ENCODE assay signal across 20 cellular contexts in genomic region chr6:41557305-41557704, GRCh38. TPM values are rescaled to one million over a fixed set of nuclear protein-coding genes. Genes with fewer than 3 reads are reported as not detected.
DNase-seq lines count a peak whose midpoint lies in the region; ATAC-seq, FAIRE-seq and TF ChIP-seq lines count a peak whose summit lies in the region.
"Had no signal": no experiment of that assay in that cellular context is flagged by ENCODE, and none has a peak within 500 bp of the region (broad histone marks: within the 10 kb centered on the region; RNA-seq: fewer than 3 reads in every experiment).

No MANE protein-coding gene starts in this region.

- no peaks in the 10 kb centered on the region for H3K27me3 ChIP-seq in K562 (ENCODE audit: control insufficient read depth in 2 of 2, insufficient read depth in 2 of 2, low read length in 2 of 2)
- H3K27me3 ChIP-seq: BLaER1 treated with 17β-estradiol and CSF1 and Interleukin-3, amounts not matched to agents 10 nM and 100 nM had no signal

- H4K20me1 ChIP-seq in K562 (replicated peaks; ENCODE audit: control insufficient read depth, insufficient read depth, low read length) = peaks cover 4% of the 10 kb centered on the region; the same call in 1 of the 2 replicates

- no peaks in the 10 kb centered on the region for H3K9me1 ChIP-seq in K562 (ENCODE audit: control insufficient read depth, insufficient read depth, low read length)

- H3K4me1 Mint-ChIP-seq in neural crest cell = peaks cover 53% of the 10 kb centered on the region

- no peak for TF ChIP-seq EP300 in K562 (IDR thresholded peaks at IDR 0.05; ENCODE audit: low read length)

- H3K9ac ChIP-seq in K562 (ENCODE audit: insufficient read depth in 1 of 2, low read depth in 2 of 2, low read length in 2 of 2) = no peak overlapping the region
- H3K9ac ChIP-seq: BLaER1 treated with 17β-estradiol and CSF1 and Interleukin-3, amounts not matched to agents 10 nM and 100 nM had no signal

- H3K27ac Mint-ChIP-seq in neural crest cell (ENCODE audit: unreplicated experiment) = no peak overlapping the region
- H3K27ac Mint-ChIP-seq: B cell; CD8-positive, alpha-beta T cell had no signal

- POLR2A ChIA-PET in HEK293 (lab: Yijun Ruan, JAX) (no interaction called here), K562 (lab: Yijun Ruan, JAX) (interaction anchor here (0.8 to 1.3 kb wide), 2 partner anchors 17 to 21 kb away, joined by 5 to 6 read pairs; no protein-coding TSS in a partner anchor)

- no peak for DNase-seq in K562 (ENCODE audit: extremely low read depth in 1 of 4, low spot score in 3 of 4)
- no peak for DNase-seq in neural crest cell (ENCODE audit: low read depth, low spot score)
- DNase-seq in NCI-H1048 (lab: John Stamatoyannopoulos, UW) = no peak
- no peak for DNase-seq in activated CD4-positive, alpha-beta T cell treated with anti-CD3 and anti-CD28 coated beads for 4 hours
- DNase-seq in NCI-H1436 treated with DMSO at 0.1 percent for 48 hours (lab: John Stamatoyannopoulos, UW) = no peak
- DNase-seq: Calu3; CD8-positive, alpha-beta T cell; DMS 273 treated with DMSO at 0.1 percent for 48 hours; DMS53; DND-41; EL; GOT3 had no signal

- H3K36me3 Mint-ChIP-seq in neural crest cell (ENCODE audit: low read depth) = no peaks in the 10 kb centered on the region
- H3K36me3 Mint-ChIP-seq: CD8-positive, alpha-beta T cell; IgD-negative memory B cell had no signal

- BruUV-seq in K562 (replicated peaks; lab: Mats Ljungman, UMichigan) = no TSS peak

- no peaks in the 10 kb centered on the region for H3K9me3 Mint-ChIP-seq in neural crest cell
- H3K9me3 Mint-ChIP-seq: CD8-positive, alpha-beta T cell; IgD-negative memory B cell had no signal

- H3K36me3 ChIP-seq in HEK293 (ENCODE audit: control insufficient read depth in 2 of 2, insufficient read depth in 1 of 2, low read length in 2 of 2) (peaks cover 0 to 16% of the 10 kb centered on the region in 2 experiments; a peak in 2 of 3 replicates), K562 (ENCODE audit: control insufficient read depth, insufficient read depth, low read length) (no peaks in the 10 kb centered on the region)

- no peaks in the 10 kb centered on the region for H3K79me2 ChIP-seq in K562 (ENCODE audit: control insufficient read depth, insufficient read depth, low read length)

- intact Hi-C loops in K562 (cut with micrococcal nuclease) = no loop called here

- no peak overlapping the region for H3K27ac ChIP-seq in HEK293 (ENCODE audit: extremely low read depth, low read depth, low read length)
- no peak overlapping the region for H3K27ac ChIP-seq in K562 (ENCODE audit: extremely low read depth, low read depth, low read length)
- H3K27ac ChIP-seq: BLaER1 treated with 17β-estradiol and CSF1 and Interleukin-3, amounts not matched to agents 10 nM and 100 nM had no signal

- WGBS in K562 (ENCODE audit: insufficient coverage, low coverage, missing lambda C conversion rate) = 87% methylated on average over 2 of the region's 2 CpGs

- no peak for TF ChIP-seq RAD21 in K562 (CRISPR knock-in tag; conservative IDR thresholded peaks at IDR 0.05 in 1 of 2, IDR thresholded peaks at IDR 0.05 in 1 of 2)

- FAIRE-seq in K562 (lab: Jason Lieb, UNC) = peak; percentile 35
- FAIRE-seq: GM12892, GM18507, HTR-8/SVneo had no signal

- H3K9me3 ChIP-seq in HEK293 (ENCODE audit: control insufficient read depth, insufficient read depth, low read depth, low read length) (no peaks in the 10 kb centered on the region), K562 (replicated peaks; ENCODE audit: control insufficient read depth, insufficient read depth, low read depth, low read length) (no peaks in the 10 kb centered on the region)
- H3K9me3 ChIP-seq: BLaER1 treated with 17β-estradiol and CSF1 and Interleukin-3, amounts not matched to agents 10 nM and 100 nM had no signal

- H3K4me3 ChIP-seq in HEK293 (ENCODE audit: low read depth, low read length) = no peak overlapping the region
- H3K4me3 ChIP-seq in K562 = no peak overlapping the region
- H3K4me3 ChIP-seq: BLaER1 treated with 17β-estradiol and CSF1 and Interleukin-3, amounts not matched to agents 10 nM and 100 nM had no signal

- no peak for TF ChIP-seq POLR2A in K562 (conservative IDR thresholded peaks at IDR 0.05)

- no peak overlapping the region for H3K4me2 ChIP-seq in K562 (ENCODE audit: insufficient read depth, low read length)

- H3K4me1 ChIP-seq in HEK293 (ENCODE audit: control insufficient read depth, insufficient read depth, low read length) (no peaks in the 10 kb centered on the region), K562 (replicated peaks in 1 of 2; ENCODE audit: control insufficient read depth in 2 of 2, insufficient read depth in 2 of 2, low read length in 2 of 2) (peaks cover 0 to 9% of the 10 kb centered on the region in 2 experiments; a peak in 3 of 5 replicates)

- H3K27me3 Mint-ChIP-seq in neural crest cell (ENCODE audit: low read depth) = no peaks in the 10 kb centered on the region
- H3K27me3 Mint-ChIP-seq: B cell, IgD-negative memory B cell had no signal

- ATAC-seq in K562 = no peak
- ATAC-seq: CD8-positive, alpha-beta T cell; HCT116 had no signal

- peak overlapping the region; percentile 20 for H3K4me3 Mint-ChIP-seq in neural crest cell
- H3K4me3 Mint-ChIP-seq: B cell; CD8-positive, alpha-beta T cell; IgD-negative memory B cell had no signal

- CTCF ChIA-PET in HEK293 (lab: Yijun Ruan, JAX) = interaction anchor here (0.7 to 0.9 kb wide), 3 partner anchors 19 to 189 kb away, joined by 3 to 4 read pairs (median 3); no protein-coding TSS in a partner anchor
- CTCF ChIA-PET in K562 (lab: Yijun Ruan, JAX; ENCODE audit: low intra/inter-chr PET ratio) = no interaction called here

- H2AFZ ChIP-seq in K562 (ENCODE audit: low read depth, low read length) = no peak overlapping the region

- in situ Hi-C loops in K562 (cut with MboI) = no loop called here

- TF ChIP-seq CTCF in HEK293 (tag by site-specific recombination; IDR thresholded peaks at IDR 0.05) (no peak), K562 (IDR thresholded peaks at IDR 0.05 in 2 of 3, conservative IDR thresholded peaks at IDR 0.05 in 1 of 3; ENCODE audit: insufficient read depth in 2 of 3, low read depth in 1 of 3, low read length in 3 of 3) (no peak), neural crest cell (conservative IDR thresholded peaks at IDR 0.05) (no peak)

TF ChIP-seq in HEK293, 187 proteins besides CTCF, POLR2A, EP300 and RAD21:
- TF ChIP-seq ZBTB20 (tag by site-specific recombination; IDR thresholded peaks at IDR 0.05) = no peak
- TF ChIP-seq MZF1 (tag by site-specific recombination; IDR thresholded peaks at IDR 0.05; ENCODE audit: borderline replicate concordance) = peak; percentile 98

TF ChIP-seq in K562, 482 proteins besides CTCF, POLR2A, EP300 and RAD21:
- peak; percentile 32; the same call in 1 of the 2 replicates for TF ChIP-seq NFE2 (IDR thresholded peaks at IDR 0.05; ENCODE audit: low read depth)
- no peak for TF ChIP-seq CBX2 (IDR thresholded peaks at IDR 0.05; ENCODE audit: insufficient read depth, low read length, poor library complexity, severe bottlenecking)
- no peak for TF ChIP-seq COPS2 (conservative IDR thresholded peaks at IDR 0.05)
- TF ChIP-seq RBM25 (IDR thresholded peaks at IDR 0.05; ENCODE audit: low read depth, low read length, severe bottlenecking) = no peak

RNA-seq across cellular contexts. Expression of gene FOXP4, which starts 11.1 kb away (rescaled TPM):
- total RNA-seq in K562 (2011; cell fraction: chromatin; rRNA removed; ENCODE audit: low replicate concordance) = 5.5 and 10.3 TPM in 2 replicates
- 4.9 and 8.2 TPM in 2 replicates for total RNA-seq in K562 (2011; cell fraction: nucleolus; rRNA removed)
- 5.6 and 10.2 TPM in 2 replicates for total RNA-seq in K562 (2011; cell fraction: nucleoplasm; rRNA removed)
- total RNA-seq in K562 (2014; rRNA removed) (3.4 and 5.9 TPM in 2 replicates), K562 (2014; rRNA removed; fragmentation: Illumina TruSeq; extraction: Trizol) (0.70 and 1.1 TPM in 2 replicates), K562 (2015; rRNA removed; fragmentation: Illumina TruSeq; extraction: Trizol) (2.3 TPM in 2 replicates), K562 (2021) (26.7 and 29.4 TPM in 2 replicates), neural crest cell (57.9 and 62.4 TPM in 2 replicates)
- polyA plus RNA-seq in K562 (2011; rRNA removed) (1.2 and 2.9 TPM in 2 replicates), K562 (2014; fragmentation: Illumina TruSeq; extraction: Trizol) (5.9 and 13.8 TPM in 2 replicates), K562 (2014; fragmentation: Nextera tagmentation; extraction: Ambion mirVana) (under 1 TPM; 0.11 TPM), K562 (2014; rRNA removed) (6.7 and 7.4 TPM in 2 replicates)
- 1.5 and 3.9 TPM in 2 replicates for polyA plus RNA-seq in K562 (2011; cell fraction: cytosol; rRNA removed)
- 4.4 and 9.6 TPM in 2 replicates for polyA plus RNA-seq in K562 (2011; cell fraction: nucleus; rRNA removed)
- 17.6 and 30.3 TPM in 2 replicates for polyA plus RNA-seq in K562 (2012)
- 0.87 and 1.4 TPM in 2 replicates for polyA minus RNA-seq in K562 (2011; rRNA and poly(A)+ RNA removed)
- 7.2 and 14.0 TPM in 2 replicates for polyA minus RNA-seq in K562 (2011; cell fraction: cytosol; rRNA and poly(A)+ RNA removed)
- 2.9 and 4.7 TPM in 2 replicates for polyA minus RNA-seq in K562 (2011; cell fraction: nucleus; rRNA and poly(A)+ RNA removed)
